Comparison of ENCODE assay signal across 8 cellular contexts in genomic region chr3:143951351-143951971, GRCh38. TPM values are rescaled to one million over a fixed set of nuclear protein-coding genes. Genes with fewer than 3 reads are reported as not detected.
DNase-seq lines count a peak whose midpoint lies in the region; ATAC-seq and FAIRE-seq lines count a peak whose summit lies in the region.

No MANE protein-coding gene starts in this region.

- FAIRE-seq in frontal cortex (lab: Jason Lieb, UNC): peak; percentile 17

- peak; percentile 29 for DNase-seq in activated naive CD4-positive, alpha-beta T cell treated with Interleukin-2 at 50 U/mL for 16 hours
- DNase-seq in activated naive CD4-positive, alpha-beta T cell (lab: John Stamatoyannopoulos, UW): no peak
- peak; percentile 20 for DNase-seq in Jurkat, Clone E6-1 (ENCODE audit: low read depth, low spot score)
- DNase-seq in activated CD4-positive, alpha-beta T cell treated with anti-CD3 and anti-CD28 coated beads, Interleukin-2, amount 50 U/mL, for 4 hours: peak; percentile 8 to 16
- DNase-seq in frontal cortex (ENCODE audit: low spot score in 2 of 2): no peak
- DNase-seq in stimulated activated CD4-positive, alpha-beta T cell treated with anti-CD3 and anti-CD28 coated beads, Interleukin-1b, Interleukin-23, amount 100 ng/mL, for 48 hours: peak; percentile 8
- no peak for DNase-seq in activated T-helper 2 cell treated with anti-CD3 and anti-CD28 coated beads, Interferon-gamma antibody, Interleukin-2, Interleukin-4, amounts not matched to agents 10 μg/mL and 5 μg/mL and 100 μg/mL, durations not matched to agents 14 hours and 24 hours and 36 hours (ENCODE audit: low spot score)

- no peaks in the 10 kb centered on the region for H3K36me3 Mint-ChIP-seq in activated T-helper 2 cell treated with anti-CD3 and anti-CD28 coated beads, Interferon-gamma antibody, Interleukin-2, Interleukin-4, amounts not matched to agents 10 μg/mL and 5 μg/mL and 100 μg/mL, durations not matched to agents 14 hours and 24 hours and 36 hours (ENCODE audit: low read depth)

- no peak overlapping the region for H3K27ac Mint-ChIP-seq in activated T-helper 2 cell treated with anti-CD3 and anti-CD28 coated beads, Interferon-gamma antibody, Interleukin-2, Interleukin-4, amounts not matched to agents 10 μg/mL and 5 μg/mL and 100 μg/mL, durations not matched to agents 14 hours and 24 hours and 36 hours

- H3K27me3 Mint-ChIP-seq in activated T-helper 2 cell treated with anti-CD3 and anti-CD28 coated beads, Interferon-gamma antibody, Interleukin-2, Interleukin-4, amounts not matched to agents 10 μg/mL and 5 μg/mL and 100 μg/mL, durations not matched to agents 14 hours and 24 hours and 36 hours (ENCODE audit: low read depth): peaks cover 30% of the 10 kb centered on the region

- no peak overlapping the region for H3K4me3 Mint-ChIP-seq in activated T-helper 2 cell treated with anti-CD3 and anti-CD28 coated beads, Interferon-gamma antibody, Interleukin-2, Interleukin-4, amounts not matched to agents 10 μg/mL and 5 μg/mL and 100 μg/mL, durations not matched to agents 14 hours and 24 hours and 36 hours (ENCODE audit: low read depth)

- no peak overlapping the region for H3K4me3 ChIP-seq in Jurkat, Clone E6-1 (ENCODE audit: low read length)

- H3K9me3 Mint-ChIP-seq in activated T-helper 2 cell treated with anti-CD3 and anti-CD28 coated beads, Interferon-gamma antibody, Interleukin-2, Interleukin-4, amounts not matched to agents 10 μg/mL and 5 μg/mL and 100 μg/mL, durations not matched to agents 14 hours and 24 hours and 36 hours: no peaks in the 10 kb centered on the region

- intact Hi-C loops in activated T-helper 2 cell treated with anti-CD3 and anti-CD28 coated beads, Interferon-gamma antibody, Interleukin-2, Interleukin-4, amounts not matched to agents 10 μg/mL and 5 μg/mL and 100 μg/mL, durations not matched to agents 14 hours and 24 hours and 36 hours (cut with micrococcal nuclease): loop anchor here (1.0 to 5.0 kb wide), 2 partner anchors 64 to 176 kb away; no protein-coding TSS in a partner anchor

- ATAC-seq in GM21515 (IDR thresholded peaks at IDR 0.05; ENCODE audit: unreplicated experiment): peak; percentile 84

- peaks cover 3% of the 10 kb centered on the region for H3K4me1 Mint-ChIP-seq in activated T-helper 2 cell treated with anti-CD3 and anti-CD28 coated beads, Interferon-gamma antibody, Interleukin-2, Interleukin-4, amounts not matched to agents 10 μg/mL and 5 μg/mL and 100 μg/mL, durations not matched to agents 14 hours and 24 hours and 36 hours (ENCODE audit: low read depth)

RNA-seq across cellular contexts. Expression of gene DIPK2A, which starts 20.2 kb away (rescaled TPM):
- 8.0 TPM for polyA plus RNA-seq in Jurkat, Clone E6-1 (2012; ENCODE audit: insufficient read depth, insufficient read length)
- total RNA-seq in frontal cortex: 63.6 TPM
- total RNA-seq in activated T-helper 2 cell treated with anti-CD3 and anti-CD28 coated beads, Interferon-gamma antibody, Interleukin-2, Interleukin-4, amounts not matched to agents 10 μg/mL and 5 μg/mL and 100 μg/mL, durations not matched to agents 14 hours and 24 hours and 36 hours: 18.0 and 18.2 TPM in 2 replicates

Comparison
In these comparisons a context has a peak if more than half of its experiments do, and no peak if none do; other contexts are left out.
1. DNase-seq: peak in activated naive CD4-positive, alpha-beta T cell treated with Interleukin-2 at 50 U/mL for 16 hours (single experiment), Jurkat, Clone E6-1 (single experiment), activated CD4-positive, alpha-beta T cell treated with anti-CD3 and anti-CD28 coated beads, Interleukin-2, amount 50 U/mL, for 4 hours (2 of 2) and stimulated activated CD4-positive, alpha-beta T cell treated with anti-CD3 and anti-CD28 coated beads, Interleukin-1b, Interleukin-23, amount 100 ng/mL, for 48 hours (single experiment); none in activated naive CD4-positive, alpha-beta T cell (0 of 4), frontal cortex (0 of 2) and activated T-helper 2 cell treated with anti-CD3 and anti-CD28 coated beads, Interferon-gamma antibody, Interleukin-2, Interleukin-4, amounts not matched to agents 10 μg/mL and 5 μg/mL and 100 μg/mL, durations not matched to agents 14 hours and 24 hours and 36 hours (single experiment).